25 cellular contexts compared by ENCODE assay signal in genomic region chr12:47152095-47152494, GRCh38.
"Had no signal": no experiment of that assay in that cellular context is flagged by ENCODE, and none has a peak within 500 bp of the region (broad histone marks: within the 10 kb centered on the region; RNA-seq: fewer than 3 reads in every experiment).

No MANE protein-coding gene starts in this region.

- H3K27ac Mint-ChIP-seq: dendritic cell treated with granulocyte-macrophage colony-stimulating factor and Interleukin-4, amounts not matched to agents 40 ng/mL and 50 ng/mL, for 4 days; endodermal cell had no signal

- H3K36me3 ChIP-seq: colonic mucosa, esophagus muscularis mucosa, esophagus squamous epithelium, gastrocnemius medialis, gastroesophageal sphincter, heart left ventricle, heart right ventricle had no signal

- H3K27me3 Mint-ChIP-seq: dendritic cell treated with granulocyte-macrophage colony-stimulating factor and Interleukin-4, amounts not matched to agents 40 ng/mL and 50 ng/mL, for 4 days; effector memory CD8-positive, alpha-beta T cell had no signal

- H3K9me3 Mint-ChIP-seq: dendritic cell treated with granulocyte-macrophage colony-stimulating factor and Interleukin-4, amounts not matched to agents 40 ng/mL and 50 ng/mL, for 4 days; effector memory CD8-positive, alpha-beta T cell had no signal

- H3K27me3 ChIP-seq: colonic mucosa, dorsolateral prefrontal cortex, esophagus muscularis mucosa, esophagus squamous epithelium, foreskin keratinocyte, gastrocnemius medialis, gastroesophageal sphincter, heart left ventricle, heart right ventricle had no signal

- H3K4me1 ChIP-seq: colonic mucosa, foreskin keratinocyte, gastrocnemius medialis had no signal

- DNase-seq: colonic mucosa; cortex of kidney; dermis blood vessel endothelial cell; dorsolateral prefrontal cortex; effector CD4-positive, alpha-beta T cell; effector CD8-positive, alpha-beta T cell; effector memory CD4-positive, alpha-beta T cell; effector memory CD8-positive, alpha-beta T cell; endodermal cell; erythroblast; esophagus squamous epithelium; foreskin fibroblast; foreskin keratinocyte; foreskin melanocyte; gastrocnemius medialis; glutamatergic neuron; head of caudate nucleus; heart left ventricle; heart right ventricle had no signal

- H3K4me3 ChIP-seq: colonic mucosa, coronary artery, dorsolateral prefrontal cortex, esophagus muscularis mucosa, esophagus squamous epithelium, gastrocnemius medialis, gastroesophageal sphincter, heart left ventricle, heart right ventricle had no signal

- ATAC-seq: effector memory CD8-positive, alpha-beta T cell; esophagus mucosa; foreskin keratinocyte; gastrocnemius medialis; gastroesophageal sphincter; heart left ventricle; heart right ventricle had no signal

- H3K4me3 Mint-ChIP-seq: dendritic cell treated with granulocyte-macrophage colony-stimulating factor and Interleukin-4, amounts not matched to agents 40 ng/mL and 50 ng/mL, for 4 days; effector memory CD8-positive, alpha-beta T cell; endodermal cell had no signal

- H3K27ac ChIP-seq: colonic mucosa, coronary artery, dorsolateral prefrontal cortex, epithelial cell of prostate, esophagus muscularis mucosa, esophagus squamous epithelium, foreskin keratinocyte, gastrocnemius medialis, gastroesophageal sphincter, heart left ventricle, heart right ventricle had no signal

- H3K9me3 ChIP-seq: colonic mucosa, esophagus muscularis mucosa, esophagus squamous epithelium, gastrocnemius medialis, gastroesophageal sphincter had no signal
